Comparison of ENCODE assay signal across 1 cellular context in genomic region chr11:118791015-118791960, GRCh38.
TF ChIP-seq lines count a peak whose summit lies in the region.

DDX6 (minus strand) TSS chr11:118791164; CDS start chr11:118786251, 4,913 bp downstream.

TF ChIP-seq in HEK293, 187 proteins besides CTCF, POLR2A, EP300 and RAD21 (continued from another document and continues in another):
- TF ChIP-seq ZNF16 (tag by site-specific recombination; IDR thresholded peaks at IDR 0.05; ENCODE audit: low read depth): no peak
- no peak for TF ChIP-seq ZNF600 (tag by site-specific recombination; IDR thresholded peaks at IDR 0.05)
- TF ChIP-seq SP2 (tag by site-specific recombination; IDR thresholded peaks at IDR 0.05): peak; percentile 53
- TF ChIP-seq RBAK (tag by site-specific recombination; IDR thresholded peaks at IDR 0.05): no peak
- TF ChIP-seq ZNF585B (tag by site-specific recombination; IDR thresholded peaks at IDR 0.05): no peak
- no peak for TF ChIP-seq ELK4 (IDR thresholded peaks at IDR 0.05; ENCODE audit: borderline replicate concordance, low read depth, low read length)
- TF ChIP-seq ZNF324 (tag by site-specific recombination; IDR thresholded peaks at IDR 0.05): no peak
- no peak for TF ChIP-seq SCRT2 (tag by site-specific recombination; IDR thresholded peaks at IDR 0.05)
- peak; percentile 55 for TF ChIP-seq ZFHX2 (tag by site-specific recombination; conservative IDR thresholded peaks at IDR 0.05)
- no peak for TF ChIP-seq ZNF677 (tag by site-specific recombination; IDR thresholded peaks at IDR 0.05)
- TF ChIP-seq ZNF510 (tag by site-specific recombination; IDR thresholded peaks at IDR 0.05; ENCODE audit: insufficient replicate concordance): no peak
- TF ChIP-seq ZNF354C (tag by site-specific recombination; IDR thresholded peaks at IDR 0.05; ENCODE audit: borderline replicate concordance, low read depth): no peak
- no peak for TF ChIP-seq ZNF175 (tag by site-specific recombination; IDR thresholded peaks at IDR 0.05)
- TF ChIP-seq ZNF140 (tag by site-specific recombination; IDR thresholded peaks at IDR 0.05): no peak
- no peak for TF ChIP-seq ZBTB7A (tag by site-specific recombination; IDR thresholded peaks at IDR 0.05; ENCODE audit: low read depth)
- TF ChIP-seq ZEB2 (tag by site-specific recombination; IDR thresholded peaks at IDR 0.05): no peak
- peak; percentile 74 for TF ChIP-seq YY2 (tag by site-specific recombination; IDR thresholded peaks at IDR 0.05)
- no peak for TF ChIP-seq ZNF830 (tag by site-specific recombination; IDR thresholded peaks at IDR 0.05; ENCODE audit: low read depth)
- TF ChIP-seq ZNF2 (tag by site-specific recombination; IDR thresholded peaks at IDR 0.05): no peak
- TF ChIP-seq ZNF239 (tag by site-specific recombination; IDR thresholded peaks at IDR 0.05): no peak
- no peak for TF ChIP-seq ZIC2 (tag by site-specific recombination; IDR thresholded peaks at IDR 0.05)
- no peak for TF ChIP-seq TCF7L2 (IDR thresholded peaks at IDR 0.05; ENCODE audit: borderline replicate concordance, low read depth, low read length)
- TF ChIP-seq ZNF639 (tag by site-specific recombination; IDR thresholded peaks at IDR 0.05): no peak
- no peak for TF ChIP-seq ZNF623 (tag by site-specific recombination; IDR thresholded peaks at IDR 0.05)
- peak; percentile 55 for TF ChIP-seq ZNF423 (tag by site-specific recombination; IDR thresholded peaks at IDR 0.05)
- TF ChIP-seq PRDM10 (tag by site-specific recombination; IDR thresholded peaks at IDR 0.05): peak; percentile 60
- TF ChIP-seq ZNF768 (tag by site-specific recombination; IDR thresholded peaks at IDR 0.05): no peak
- TF ChIP-seq ZNF148 (tag by site-specific recombination; IDR thresholded peaks at IDR 0.05; ENCODE audit: borderline replicate concordance): no peak
- no peak for TF ChIP-seq ZNF341 (tag by site-specific recombination; IDR thresholded peaks at IDR 0.05; ENCODE audit: low read depth)
- no peak for TF ChIP-seq OSR2 (tag by site-specific recombination; IDR thresholded peaks at IDR 0.05)
- TF ChIP-seq ZBTB21 (tag by site-specific recombination; IDR thresholded peaks at IDR 0.05): 0 out of 2 replicates have a peak, but pooled peaks have one; percentile 16
- no peak for TF ChIP-seq ZNF701 (tag by site-specific recombination; IDR thresholded peaks at IDR 0.05)
- no peak for TF ChIP-seq ZNF280C (tag by site-specific recombination; IDR thresholded peaks at IDR 0.05)
- TF ChIP-seq ZNF530 (tag by site-specific recombination; IDR thresholded peaks at IDR 0.05; ENCODE audit: low read depth): no peak
- no peak for TF ChIP-seq ZNF792 (tag by site-specific recombination; IDR thresholded peaks at IDR 0.05)
- TF ChIP-seq KLF9 (tag by site-specific recombination; IDR thresholded peaks at IDR 0.05; ENCODE audit: low read depth): no peak
- TF ChIP-seq ZBTB49 (tag by site-specific recombination; IDR thresholded peaks at IDR 0.05; ENCODE audit: low read depth): no peak
- TF ChIP-seq ZNF629 (tag by site-specific recombination; IDR thresholded peaks at IDR 0.05): no peak
- TF ChIP-seq ZNF404 (tag by site-specific recombination; IDR thresholded peaks at IDR 0.05): no peak
- no peak for TF ChIP-seq ZNF549 (tag by site-specific recombination; IDR thresholded peaks at IDR 0.05)
- no peak for TF ChIP-seq ZBTB10 (tag by site-specific recombination; IDR thresholded peaks at IDR 0.05)
- TF ChIP-seq ZNF473 (tag by site-specific recombination; IDR thresholded peaks at IDR 0.05): no peak
- TF ChIP-seq ZNF138 (tag by site-specific recombination; IDR thresholded peaks at IDR 0.05; ENCODE audit: borderline replicate concordance): no peak
- peak; percentile 47; the same call in 1 of the 2 replicates for TF ChIP-seq ZNF660 (tag by site-specific recombination; IDR thresholded peaks at IDR 0.05)
- no peak for TF ChIP-seq TSHZ1 (tag by site-specific recombination; IDR thresholded peaks at IDR 0.05; ENCODE audit: borderline replicate concordance)
